Comparison of ENCODE assay signal across 1 cellular context in genomic region chr1:2506007-2506860, GRCh38.
TF ChIP-seq lines count a peak whose summit lies in the region.

No MANE protein-coding gene starts in this region.

TF ChIP-seq in HepG2, 621 proteins besides CTCF, POLR2A, EP300 and RAD21:
- no peak for TF ChIP-seq SRSF1 (optimal IDR thresholded peaks at IDR 0.05; ENCODE audit: low read depth, low read length)
- TF ChIP-seq AGO1 (IDR thresholded peaks at IDR 0.05; ENCODE audit: low read depth, low read length, poor library complexity, severe bottlenecking), result peak; percentile 86
- no peak for TF ChIP-seq FOSL1 (CRISPR knock-in tag; IDR thresholded peaks at IDR 0.05; ENCODE audit: borderline replicate concordance)
- peak; percentile 81 for TF ChIP-seq AGO2 (optimal IDR thresholded peaks at IDR 0.05; ENCODE audit: low read depth, low read length)
- TF ChIP-seq TAF15 (IDR thresholded peaks at IDR 0.05; ENCODE audit: low read depth, low read length, poor library complexity, severe bottlenecking), result peak; percentile 41
